1 cellular context compared by ENCODE assay signal in genomic region chr20:36447101-36447500, GRCh38.
TF ChIP-seq lines count a peak whose summit lies in the region.

No MANE protein-coding gene starts in this region.

TF ChIP-seq in WTC11, 78 proteins besides CTCF, POLR2A, EP300 and RAD21 (continued from another document):
- TF ChIP-seq ATF2 (CRISPR knock-in tag; IDR thresholded peaks at IDR 0.05; ENCODE audit: borderline replicate concordance, low read depth) (no peak), CBFB (CRISPR knock-in tag; IDR thresholded peaks at IDR 0.05; ENCODE audit: low read depth) (no peak), EMX1 (CRISPR knock-in tag; IDR thresholded peaks at IDR 0.05) (no peak), SP1 (CRISPR knock-in tag; conservative IDR thresholded peaks at IDR 0.05) (no peak), SMAD3 (CRISPR knock-in tag; IDR thresholded peaks at IDR 0.05; ENCODE audit: borderline replicate concordance) (no peak), ZNF317 (CRISPR knock-in tag; IDR thresholded peaks at IDR 0.05; ENCODE audit: borderline replicate concordance, low read depth) (no peak), PRDM15 (CRISPR knock-in tag; IDR thresholded peaks at IDR 0.05) (no peak), ZNF138 (CRISPR knock-in tag; conservative IDR thresholded peaks at IDR 0.05) (no peak)
